33 cellular contexts compared by ENCODE assay signal in genomic region chr21:27721675-27722074, GRCh38.
"Had no signal": no experiment of that assay in that cellular context is flagged by ENCODE, and none has a peak within 500 bp of the region (broad histone marks: within the 10 kb centered on the region; RNA-seq: fewer than 3 reads in every experiment).

No MANE protein-coding gene starts in this region.

- ATAC-seq: activated CD4-positive, alpha-beta T cell treated with anti-CD3 and anti-CD28 coated beads for 36 hours; activated CD8-positive, alpha-beta memory T cell treated with anti-CD3 and anti-CD28 coated beads, Interleukin-2, amount 10 ng/mL, durations not matched to agents 7 days and 5 days; activated CD8-positive, alpha-beta T cell treated with anti-CD3 and anti-CD28 coated beads, Interleukin-2, amount 10 ng/mL, durations not matched to agents 7 days and 5 days; esophagus mucosa; left ventricle myocardium superior; naive thymus-derived CD8-positive, alpha-beta T cell; psoas muscle; stimulated activated naive B cell treated with anti-CD40 and anti-IgM and Interleukin-4, amounts not matched to agents 10 μg/mL and 1 μg/mL and 100 μg/mL, for 72 hours had no signal

- H3K27me3 ChIP-seq: cardiac muscle cell, dorsolateral prefrontal cortex, sigmoid colon, stomach, thyroid gland had no signal

- H3K27me3 Mint-ChIP-seq: activated CD8-positive, alpha-beta memory T cell treated with anti-CD3 and anti-CD28 coated beads, Interleukin-2, amount 10 ng/mL, durations not matched to agents 7 days and 5 days; activated naive CD8-positive, alpha-beta T cell; stimulated activated naive B cell treated with anti-CD40 and anti-IgM and Interleukin-4, amounts not matched to agents 10 μg/mL and 1 μg/mL and 100 μg/mL, for 72 hours had no signal

- H3K36me3 Mint-ChIP-seq: activated CD8-positive, alpha-beta memory T cell treated with anti-CD3 and anti-CD28 coated beads, Interleukin-2, amount 10 ng/mL, durations not matched to agents 7 days and 5 days; activated naive CD8-positive, alpha-beta T cell; naive thymus-derived CD8-positive, alpha-beta T cell; stimulated activated naive B cell treated with anti-CD40 and anti-IgM and Interleukin-4, amounts not matched to agents 10 μg/mL and 1 μg/mL and 100 μg/mL, for 72 hours had no signal

- DNase-seq: activated CD4-positive, alpha-beta T cell treated with anti-CD3 and anti-CD28 coated beads for 36 hours; activated CD4-positive, CD25-positive, alpha-beta regulatory T cell; activated CD8-positive, alpha-beta memory T cell treated with anti-CD3 and anti-CD28 coated beads, Interleukin-2, amount 10 ng/mL, durations not matched to agents 7 days and 5 days; activated CD8-positive, alpha-beta T cell treated with anti-CD3 and anti-CD28 coated beads, Interleukin-2, amount 10 ng/mL, durations not matched to agents 7 days and 5 days; activated effector memory CD4-positive, alpha-beta T cell treated with Interleukin-2 at 50 U/mL for 16 hours; activated naive CD4-positive, alpha-beta T cell treated with Interleukin-2 at 50 U/mL for 16 hours; anterior cingulate cortex; dorsolateral prefrontal cortex; effector memory CD4-positive, alpha-beta T cell; foreskin fibroblast; head of caudate nucleus; hypothalamus; left ventricle myocardium superior; naive thymus-derived CD8-positive, alpha-beta T cell; nucleus accumbens; psoas muscle; sigmoid colon; stimulated activated CD4-positive, alpha-beta T cell treated with anti-CD3 and anti-CD28 coated beads, Interleukin-1b, Interleukin-23, amount 100 ng/mL, for 48 hours; stimulated activated CD4-positive, alpha-beta T cell treated with anti-CD3 and anti-CD28 coated beads, Interleukin-4, amount 100 ng/mL, for 4 hours; stimulated activated CD8-positive, alpha-beta memory T cell treated with anti-CD3 and anti-CD28 coated beads, Interleukin-4, amount 100 ng/mL, for 48 hours; stimulated activated naive B cell treated with anti-CD40 and anti-IgM and Interleukin-4, amounts not matched to agents 10 μg/mL and 1 μg/mL and 100 μg/mL, for 72 hours; stomach; T-helper 1 cell had no signal

- H3K9me3 ChIP-seq: psoas muscle, sigmoid colon, stomach, thyroid gland had no signal

- H3K27ac ChIP-seq: cardiac muscle cell, coronary artery, dorsolateral prefrontal cortex, parathyroid adenoma, psoas muscle, sigmoid colon, stomach had no signal

- H3K36me3 ChIP-seq: cardiac muscle cell, sigmoid colon, stomach, thyroid gland had no signal

- H3K4me3 Mint-ChIP-seq: activated CD4-positive, alpha-beta T cell treated with anti-CD3 and anti-CD28 coated beads for 36 hours; activated CD8-positive, alpha-beta memory T cell treated with anti-CD3 and anti-CD28 coated beads, Interleukin-2, amount 10 ng/mL, durations not matched to agents 7 days and 5 days; activated CD8-positive, alpha-beta T cell treated with anti-CD3 and anti-CD28 coated beads, Interleukin-2, amount 10 ng/mL, durations not matched to agents 7 days and 5 days; activated naive CD8-positive, alpha-beta T cell; mesothelial cell of epicardium; naive thymus-derived CD8-positive, alpha-beta T cell; neural crest cell; stimulated activated naive B cell treated with anti-CD40 and anti-IgM and Interleukin-4, amounts not matched to agents 10 μg/mL and 1 μg/mL and 100 μg/mL, for 72 hours; T-helper 2 cell treated with Interferon-gamma antibody and Interleukin-4, amounts not matched to agents 5 μg/mL and 100 μg/mL, for 36 hours had no signal

- H3K4me3 ChIP-seq: cardiac muscle cell, coronary artery, dorsolateral prefrontal cortex, psoas muscle, sigmoid colon, smooth muscle cell, stomach, thyroid gland had no signal

- H3K27ac Mint-ChIP-seq: activated CD4-positive, alpha-beta T cell treated with anti-CD3 and anti-CD28 coated beads for 36 hours; activated CD8-positive, alpha-beta memory T cell treated with anti-CD3 and anti-CD28 coated beads, Interleukin-2, amount 10 ng/mL, durations not matched to agents 7 days and 5 days; activated CD8-positive, alpha-beta T cell treated with anti-CD3 and anti-CD28 coated beads, Interleukin-2, amount 10 ng/mL, durations not matched to agents 7 days and 5 days; activated naive CD8-positive, alpha-beta T cell; mesothelial cell of epicardium; naive thymus-derived CD8-positive, alpha-beta T cell; stimulated activated naive B cell treated with anti-CD40 and anti-IgM and Interleukin-4, amounts not matched to agents 10 μg/mL and 1 μg/mL and 100 μg/mL, for 72 hours; T-helper 2 cell treated with Interferon-gamma antibody and Interleukin-4, amounts not matched to agents 5 μg/mL and 100 μg/mL, for 36 hours had no signal

- H3K4me1 ChIP-seq: parathyroid adenoma, psoas muscle had no signal

- H3K4me1 Mint-ChIP-seq: activated CD4-positive, alpha-beta T cell treated with anti-CD3 and anti-CD28 coated beads for 36 hours; activated CD8-positive, alpha-beta memory T cell treated with anti-CD3 and anti-CD28 coated beads, Interleukin-2, amount 10 ng/mL, durations not matched to agents 7 days and 5 days; naive thymus-derived CD8-positive, alpha-beta T cell; neural crest cell; stimulated activated naive B cell treated with anti-CD40 and anti-IgM and Interleukin-4, amounts not matched to agents 10 μg/mL and 1 μg/mL and 100 μg/mL, for 72 hours had no signal
